In genomic region chr10:78955206-78955605, GRCh38 we compare ENCODE assay signal across 22 cellular contexts.
"Had no signal": no experiment of that assay in that cellular context is flagged by ENCODE, and none has a peak within 500 bp of the region (broad histone marks: within the 10 kb centered on the region; RNA-seq: fewer than 3 reads in every experiment).

No MANE protein-coding gene starts in this region.

- ATAC-seq: Right ventricle myocardium inferior, T-cell had no signal

- H3K27me3 ChIP-seq: brain microvascular endothelial cell had no signal

- H3K4me3 ChIP-seq: PC-9, SK-N-MC had no signal

- H3K27ac ChIP-seq: brain microvascular endothelial cell, PC-9, SK-N-MC, VCaP had no signal

- DNase-seq: activated CD4-positive, alpha-beta memory T cell treated with anti-CD3 and anti-CD28 coated beads, Interleukin-2, amount 10 ng/mL, durations not matched to agents 7 days and 5 days; activated CD4-positive, alpha-beta T cell treated with anti-CD3 and anti-CD28 coated beads, Interleukin-2, amount 10 ng/mL, durations not matched to agents 7 days and 5 days; activated CD4-positive, CD25-positive, alpha-beta regulatory T cell; activated gamma-delta T cell treated with Interleukin-2 at 50 U/mL for 16 hours; activated naive CD4-positive, alpha-beta T cell treated with anti-CD3 and anti-CD28 coated beads, Interleukin-2, amount 10 ng/mL, durations not matched to agents 7 days and 5 days; activated naive CD8-positive, alpha-beta T cell treated with anti-CD3 and anti-CD28 coated beads for 36 hours; activated T-cell treated with anti-CD3 and anti-CD28 coated beads for 4 hours; activated T-cell treated with anti-CD3 and anti-CD28 coated beads, Interleukin-2, amount 50 U/mL, for 48 hours; brain microvascular endothelial cell; cerebellar nuclear complex; NCI-H1048; NCI-H146; NCI-H187 treated with DMSO at 0.1 percent for 48 hours; NCI-H2081 treated with DMSO at 0.1 percent for 48 hours; NCI-H446; PC-9; T-cell; T-helper 2 cell; T1000 had no signal
